In genomic region chrX:8030361-8030760, GRCh38 we compare ENCODE assay signal across 8 cellular contexts.
"Had no signal": no experiment of that assay in that cellular context is flagged by ENCODE, and none has a peak within 500 bp of the region (broad histone marks: within the 10 kb centered on the region; RNA-seq: fewer than 3 reads in every experiment).

No MANE protein-coding gene starts in this region.

- H3K9me3 Mint-ChIP-seq: GM23338 had no signal

- H3K27ac Mint-ChIP-seq: GM23338, H9, IgD-negative memory B cell had no signal

- H3K4me3 Mint-ChIP-seq: GM23338, H9, IgD-negative memory B cell had no signal

- H3K27me3 Mint-ChIP-seq: IgD-negative memory B cell had no signal

- DNase-seq: H9, HCEC 1CT, KBM-7 had no signal

- H3K36me3 Mint-ChIP-seq: IgD-negative memory B cell had no signal

- ATAC-seq: GM23338, HepG2 had no signal

- H2AFZ ChIP-seq: GM23338 had no signal

- H3K27ac ChIP-seq: HL-60 had no signal

- FAIRE-seq: H54, HepG2 had no signal

- H3K4me3 ChIP-seq: GM23338 had no signal

- H3K4me2 ChIP-seq: GM23338 had no signal
